ENCODE assay signal across 9 cellular contexts in genomic region chr12:15322164-15323054, GRCh38. TPM values are rescaled to one million over a fixed set of nuclear protein-coding genes. Genes with fewer than 3 reads are reported as not detected.
DNase-seq lines count a peak whose midpoint lies in the region; ATAC-seq and TF ChIP-seq lines count a peak whose summit lies in the region.
"Had no signal": no experiment of that assay in that cellular context is flagged by ENCODE, and none has a peak within 500 bp of the region (broad histone marks: within the 10 kb centered on the region; RNA-seq: fewer than 3 reads in every experiment).

TSS of gene PTPRO (plus strand) at chr12:15322508.

- WGBS in testis, 2 donors, result 1 to 2% methylated on average over 49 to 65 of the region's 69 CpGs

- H3K27me3 ChIP-seq in HUES6 (ENCODE audit: control insufficient read depth, insufficient read depth, low read length), result peaks cover 72% of the 10 kb centered on the region
- H3K27me3 ChIP-seq in kidney epithelial cell (ENCODE audit: control insufficient read depth, insufficient read depth, low read length), result peaks cover 13% of the 10 kb centered on the region
- H3K27me3 ChIP-seq in testis, result no peaks in the 10 kb centered on the region
- H3K27me3 ChIP-seq in CD4-positive, alpha-beta T cell (ENCODE audit: control insufficient read depth, insufficient read depth, low read length), result peaks cover 38% of the 10 kb centered on the region

- H3K27ac ChIP-seq in HUES6 (ENCODE audit: low read depth, low read length) (no peak within 1 kb of the TSS), testis (no peak within 1 kb of the TSS)
- H3K27ac ChIP-seq in CD4-positive, alpha-beta T cell (ENCODE audit: low read depth, low read length), result no peak within 1 kb of the TSS

- H3K27ac Mint-ChIP-seq in CD4-positive, alpha-beta T cell, result no peak within 1 kb of the TSS
- H3K27ac Mint-ChIP-seq: activated naive CD4-positive, alpha-beta T cell treated with anti-CD3 and anti-CD28 coated beads, Interleukin-2, amount 50 U/mL, for 72 hours had no signal

- H3K4me1 ChIP-seq in HUES6 (ENCODE audit: control insufficient read depth, insufficient read depth, low read length), result peaks cover 4% of the 10 kb centered on the region; the same call in 1 of the 2 replicates
- no peaks in the 10 kb centered on the region for H3K4me1 ChIP-seq in testis

- no peaks in the 10 kb centered on the region for H3K36me3 ChIP-seq in HUES6 (ENCODE audit: control insufficient read depth, insufficient read depth, low read length)
- no peaks in the 10 kb centered on the region for H3K36me3 ChIP-seq in kidney epithelial cell (ENCODE audit: control insufficient read depth, insufficient read depth, low read length)
- H3K36me3 ChIP-seq in testis (ENCODE audit: low read depth, missing control alignments), result no peaks in the 10 kb centered on the region

- no peak within 1 kb of the TSS for H3K4me3 Mint-ChIP-seq in CD4-positive, alpha-beta T cell

- TF ChIP-seq CTCF in AG10803 (conservative IDR thresholded peaks at IDR 0.05; ENCODE audit: low read length), result no peak
- no peak for TF ChIP-seq CTCF in astrocyte of the cerebellum (IDR thresholded peaks at IDR 0.05; ENCODE audit: low read depth, low read length, missing control alignments)
- TF ChIP-seq CTCF in kidney epithelial cell (IDR thresholded peaks at IDR 0.05; ENCODE audit: insufficient read depth, low read length, poor library complexity, severe bottlenecking), result no peak
- TF ChIP-seq CTCF in testis (IDR thresholded peaks at IDR 0.05), result no peak
- no peak for TF ChIP-seq CTCF in CD4-positive, alpha-beta T cell (IDR thresholded peaks at IDR 0.05)

- peaks cover 8% of the 10 kb centered on the region for H3K4me1 Mint-ChIP-seq in CD4-positive, alpha-beta T cell (ENCODE audit: low read depth)

- ATAC-seq in GM21717 (IDR thresholded peaks at IDR 0.05; ENCODE audit: unreplicated experiment) (no peak), GM18511 (IDR thresholded peaks at IDR 0.05; ENCODE audit: unreplicated experiment) (no peak)
- ATAC-seq in CD4-positive, alpha-beta T cell (ENCODE audit: poor library complexity), result no peak

- TF ChIP-seq POLR2A in testis (IDR thresholded peaks at IDR 0.05), result no peak

- POLR2A ChIA-PET in CD4-positive, alpha-beta T cell (lab: Charles Lee), result no interaction called here

- CTCF ChIA-PET in CD4-positive, alpha-beta T cell (lab: Charles Lee), result no interaction called here

- no peaks in the 10 kb centered on the region for H3K36me3 Mint-ChIP-seq in CD4-positive, alpha-beta T cell (ENCODE audit: low read depth)
- H3K36me3 Mint-ChIP-seq: activated naive CD4-positive, alpha-beta T cell treated with anti-CD3 and anti-CD28 coated beads, Interleukin-2, amount 50 U/mL, for 72 hours had no signal

- H3K27me3 Mint-ChIP-seq in CD4-positive, alpha-beta T cell, result peaks cover 74% of the 10 kb centered on the region

- H3K9me3 ChIP-seq in HUES6 (ENCODE audit: control insufficient read depth, insufficient read depth, low read depth, low read length), result no peaks in the 10 kb centered on the region
- H3K9me3 ChIP-seq in testis, result no peaks in the 10 kb centered on the region
- no peaks in the 10 kb centered on the region for H3K9me3 ChIP-seq in CD4-positive, alpha-beta T cell (ENCODE audit: control insufficient read depth, low read length)

- DNase-seq in AG10803 (ENCODE audit: low read depth) (no peak), astrocyte of the cerebellum (ENCODE audit: low read depth) (no peak), kidney epithelial cell (ENCODE audit: low read depth) (no peak), testis (peak; percentile 14)
- no peak for DNase-seq in CD4-positive, alpha-beta T cell

- peak within 1 kb of the TSS; percentile 19 for H3K4me3 ChIP-seq in AG10803 (ENCODE audit: low read length)
- peak within 1 kb of the TSS; percentile 74 for H3K4me3 ChIP-seq in HUES6 (ENCODE audit: low read depth, low read length)
- peak within 1 kb of the TSS; percentile 45 for H3K4me3 ChIP-seq in astrocyte of the cerebellum (ENCODE audit: low read depth, low read length)
- peak within 1 kb of the TSS; percentile 37 for H3K4me3 ChIP-seq in kidney epithelial cell (ENCODE audit: low read depth, low read length)
- peak within 1 kb of the TSS; percentile 42 to 62 for H3K4me3 ChIP-seq in testis

- intact Hi-C loops in testis (cut with DNase I; ENCODE audit: low total_unique reads), result no loop called here
- intact Hi-C loops in CD4-positive, alpha-beta T cell (cut with DNase I, micrococcal nuclease), result no loop called here

- H3K9me3 Mint-ChIP-seq in CD4-positive, alpha-beta T cell, result no peaks in the 10 kb centered on the region
- H3K9me3 Mint-ChIP-seq: activated naive CD4-positive, alpha-beta T cell treated with anti-CD3 and anti-CD28 coated beads, Interleukin-2, amount 50 U/mL, for 72 hours had no signal

- in situ Hi-C loops in astrocyte of the cerebellum (cut with HindIII; ENCODE audit: low sequenced_read_pairs), result no loop called here

- peak within 1 kb of the TSS; percentile 46 for H3K9ac ChIP-seq in HUES6 (ENCODE audit: low read length)

RNA-seq across cellular contexts. Expression of gene PTPRO, which starts in this region (rescaled TPM):
- total RNA-seq in kidney epithelial cell (3.7 and 5.4 TPM in 2 replicates), testis (1 to 10 TPM; 1.1 to 1.6 TPM)
- polyA plus RNA-seq in testis (ENCODE audit: insufficient read depth, low read depth, low replicate concordance), result 1.9 TPM
- total RNA-seq in CD4-positive, alpha-beta T cell, result 1 to 10 TPM; 2.1 to 2.8 TPM

Comparison
In these comparisons a context has a peak if more than half of its experiments do, and no peak if none do; other contexts are left out.
1. H3K4me3 ChIP-seq: peak in every context shown above with its lines; median percentile 74 in HUES6; 52 in testis; 45 in astrocyte of the cerebellum; 37 in kidney epithelial cell; 19 in AG10803.